ENCODE assay signal across 8 cellular contexts in genomic region chr2:45567974-45568789, GRCh38. TPM values are rescaled to one million over a fixed set of nuclear protein-coding genes. Genes with fewer than 3 reads are reported as not detected.
DNase-seq lines count a peak whose midpoint lies in the region; ATAC-seq and TF ChIP-seq lines count a peak whose summit lies in the region.

No MANE protein-coding gene starts in this region.

- no peaks in the 10 kb centered on the region for H3K9me3 ChIP-seq in spleen

- no peaks in the 10 kb centered on the region for H3K27me3 ChIP-seq in spleen (replicated peaks in 1 of 7)

- peaks cover 62% of the 10 kb centered on the region for H3K36me3 Mint-ChIP-seq in activated T-cell treated with anti-CD3 and anti-CD28 coated beads, Interleukin-2, amount 50 U/mL, for 24 hours (ENCODE audit: low read depth)

- peak overlapping the region; percentile 95 for H3K27ac Mint-ChIP-seq in activated T-cell treated with anti-CD3 and anti-CD28 coated beads, Interleukin-2, amount 50 U/mL, for 24 hours

- H3K4me1 Mint-ChIP-seq in activated T-cell treated with anti-CD3 and anti-CD28 coated beads, Interleukin-2, amount 50 U/mL, for 24 hours (ENCODE audit: low read depth), result peaks cover 37% of the 10 kb centered on the region

- H3K27ac ChIP-seq in spleen, result peak overlapping the region; percentile 71 to 96 (median 89)

- intact Hi-C loops in spleen (cut with DNase I; ENCODE audit: low total_unique reads), result no loop called here

- DNase-seq in activated T-cell treated with anti-CD3 and anti-CD28 coated beads, Interleukin-2, amount 50 U/mL, for 24 hours, result no peak
- DNase-seq in activated T-cell treated with anti-CD3 and anti-CD28 coated beads, Interleukin-2, amount 50 U/mL, for 1 hour, result no peak
- peak; percentile 56 for DNase-seq in RPMI8226
- DNase-seq in germinal center (ENCODE audit: low spot score), result peak; percentile 14
- no peak for DNase-seq in spleen
- DNase-seq in epidermal melanocyte (ENCODE audit: insufficient read length, low spot score), result no peak
- DNase-seq in NCI-H69 (lab: John Stamatoyannopoulos, UW), result no peak

- peak; percentile 98 for ATAC-seq in HG02981 (IDR thresholded peaks at IDR 0.05; ENCODE audit: unreplicated experiment)

- 22 to 38% (median 27%) methylated on average over 5 of the region's 5 CpGs for WGBS in spleen, 5 donors

- peak in 3 of 11 experiments; percentile 33 to 55 (median 44) for TF ChIP-seq CTCF in spleen (IDR thresholded peaks at IDR 0.05 in 8 of 11, conservative IDR thresholded peaks at IDR 0.05 in 3 of 11)

- H3K4me3 Mint-ChIP-seq in activated T-cell treated with anti-CD3 and anti-CD28 coated beads, Interleukin-2, amount 50 U/mL, for 24 hours, result peak overlapping the region; percentile 70

- peak overlapping the region in 7 of 8 donors; percentile 5 to 64 (median 31) for H3K4me3 ChIP-seq in spleen

- peaks cover 0 to 48% (median 18%) of the 10 kb centered on the region in 6 donors for H3K4me1 ChIP-seq in spleen

- no peak for TF ChIP-seq POLR2A in spleen (IDR thresholded peaks at IDR 0.05)

- H3K27me3 Mint-ChIP-seq in activated T-cell treated with anti-CD3 and anti-CD28 coated beads, Interleukin-2, amount 50 U/mL, for 24 hours, result no peaks in the 10 kb centered on the region

- H3K9me3 Mint-ChIP-seq in activated T-cell treated with anti-CD3 and anti-CD28 coated beads, Interleukin-2, amount 50 U/mL, for 24 hours, result no peaks in the 10 kb centered on the region

- H3K36me3 ChIP-seq in spleen, result peaks cover 0 to 13% (median 6%) of the 10 kb centered on the region in 6 donors

RNA-seq across cellular contexts. Expression of gene SRBD1, which starts 42.9 kb away (rescaled TPM):
- total RNA-seq in spleen, result 10 to 100 TPM; 21.0 to 57.8 (median 29.1) TPM
- 1 to 10 TPM; 4.6 to 9.5 (median 7.8) TPM for polyA plus RNA-seq in spleen

Comparison
In these comparisons a context has a peak if more than half of its experiments do, and no peak if none do; other contexts are left out.
1. DNase-seq: peak in RPMI8226 (single experiment) and germinal center (single experiment); none in activated T-cell treated with anti-CD3 and anti-CD28 coated beads, Interleukin-2, amount 50 U/mL, for 24 hours (single experiment), activated T-cell treated with anti-CD3 and anti-CD28 coated beads, Interleukin-2, amount 50 U/mL, for 1 hour (single experiment), spleen (single experiment), epidermal melanocyte (single experiment) and NCI-H69 (single experiment).